Comparison of ENCODE assay signal across 23 cellular contexts in genomic region chr5:65356274-65356673, GRCh38.
"Had no signal": no experiment of that assay in that cellular context is flagged by ENCODE, and none has a peak within 500 bp of the region (broad histone marks: within the 10 kb centered on the region; RNA-seq: fewer than 3 reads in every experiment).

No MANE protein-coding gene starts in this region.

- H3K4me1 ChIP-seq: SJSA1 had no signal

- H3K36me3 ChIP-seq: cardiac muscle cell, MG63, SJSA1 had no signal

- H3K4me2 ChIP-seq: KMS-11 had no signal

- H3K9ac ChIP-seq: KMS-11 had no signal

- H3K27ac ChIP-seq: cardiac muscle cell, KMS-11, SJSA1 had no signal

- DNase-seq: activated CD4-positive, alpha-beta T cell treated with anti-CD3 and anti-CD28 coated beads for 1 hour; activated CD4-positive, alpha-beta T cell treated with anti-CD3 and anti-CD28 coated beads, Interleukin-2, amount 10 ng/mL, durations not matched to agents 24 days and 14 days; activated CD4-positive, alpha-beta T cell treated with anti-CD3 and anti-CD28 coated beads, Interleukin-2, amount 50 U/mL, for 48 hours; activated CD8-positive, alpha-beta memory T cell treated with anti-CD3 and anti-CD28 coated beads, Interleukin-2, amount 10 ng/mL, durations not matched to agents 7 days and 5 days; activated effector memory CD4-positive, alpha-beta T cell treated with Interleukin-2 at 50 U/mL for 16 hours; activated naive CD4-positive, alpha-beta T cell; activated T-cell treated with anti-CD3 and anti-CD28 coated beads, Interleukin-2, amount 50 U/mL, for 24 hours; amygdala; MG63; NCI-H1105; NCI-H1436; NCI-H1694 treated with DMSO at 0.1 percent for 48 hours; NCI-H2081; NCI-H510A treated with DMSO at 0.1 percent for 48 hours; NCI-H69; NK-92 treated with Interleukin-12 subunit alpha and Interleukin-12 subunit beta, amount 100 ng/mL, for 24 hours; OCI-M1; RPMI8226; SHP77; SW 1271 had no signal

- H3K27me3 ChIP-seq: cardiac muscle cell, MG63, SJSA1 had no signal

- H3K9me3 ChIP-seq: MG63, SJSA1 had no signal

- H3K4me3 ChIP-seq: cardiac muscle cell, MG63, SJSA1 had no signal
